ENCODE assay signal across 8 cellular contexts in the genomic region with DNA sequence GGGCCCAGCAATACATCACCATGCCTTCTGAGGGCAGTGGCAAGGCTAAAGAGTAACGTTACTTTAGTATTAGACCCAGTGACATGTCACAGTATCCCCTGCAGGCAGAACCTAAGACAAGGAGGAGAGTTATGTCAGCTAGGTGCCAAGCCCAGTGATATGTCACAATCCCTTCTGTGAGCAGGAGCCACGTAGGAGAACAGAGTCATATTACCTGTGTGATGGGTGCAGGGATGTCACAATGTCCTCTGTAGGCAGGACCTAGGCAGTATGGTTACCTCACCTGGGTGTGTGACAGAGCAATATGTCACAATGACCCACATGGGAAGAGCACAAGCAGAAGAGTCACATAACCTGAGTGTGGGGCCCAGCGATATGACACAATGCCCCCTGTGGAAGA.
"Had no signal": no experiment of that assay in that cellular context is flagged by ENCODE, and none has a peak within 500 bp of the region (broad histone marks: within the 10 kb centered on the region; RNA-seq: fewer than 3 reads in every experiment).

No MANE protein-coding gene starts in this region.

- H3K9me3 ChIP-seq: HAP-1 had no signal

- H3K4me1 ChIP-seq: HAP-1 had no signal

- H3K27ac Mint-ChIP-seq: HFFc6 had no signal

- H3K9ac ChIP-seq: GM23248 had no signal

- DNase-seq: GM23248, GOT3, H7, HFFc6, IMR-90 had no signal

- H3K4me3 Mint-ChIP-seq: HFFc6 had no signal

- ATAC-seq: HCT116, K562 had no signal

- H3K36me3 ChIP-seq: HAP-1 had no signal

- H3K27ac ChIP-seq: GM23248 had no signal

- H2AFZ ChIP-seq: GM23248 had no signal

- H3K4me3 ChIP-seq: GM23248, HAP-1, K562 had no signal
